13 cellular contexts compared by ENCODE assay signal in the genomic region with DNA sequence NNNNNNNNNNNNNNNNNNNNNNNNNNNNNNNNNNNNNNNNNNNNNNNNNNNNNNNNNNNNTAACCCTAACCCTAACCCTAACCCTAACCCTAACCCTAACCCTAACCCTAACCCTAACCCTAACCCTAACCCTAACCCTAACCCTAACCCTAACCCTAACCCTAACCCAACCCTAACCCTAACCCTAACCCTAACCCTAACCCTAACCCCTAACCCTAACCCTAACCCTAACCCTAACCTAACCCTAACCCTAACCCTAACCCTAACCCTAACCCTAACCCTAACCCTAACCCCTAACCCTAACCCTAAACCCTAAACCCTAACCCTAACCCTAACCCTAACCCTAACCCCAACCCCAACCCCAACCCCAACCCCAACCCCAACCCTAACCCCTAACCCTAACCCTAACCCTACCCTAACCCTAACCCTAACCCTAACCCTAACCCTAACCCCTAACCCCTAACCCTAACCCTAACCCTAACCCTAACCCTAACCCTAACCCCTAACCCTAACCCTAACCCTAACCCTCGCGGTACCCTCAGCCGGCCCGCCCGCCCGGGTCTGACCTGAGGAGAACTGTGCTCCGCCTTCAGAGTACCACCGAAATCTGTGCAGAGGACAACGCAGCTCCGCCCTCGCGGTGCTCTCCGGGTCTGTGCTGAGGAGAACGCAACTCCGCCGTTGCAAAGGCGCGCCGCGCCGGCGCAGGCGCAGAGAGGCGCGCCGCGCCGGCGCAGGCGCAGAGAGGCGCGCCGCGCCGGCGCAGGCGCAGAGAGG. TPM values are rescaled to one million over a fixed set of nuclear protein-coding genes. Genes with fewer than 3 reads are reported as not detected.
DNase-seq lines count a peak whose midpoint lies in the region; ATAC-seq, FAIRE-seq and TF ChIP-seq lines count a peak whose summit lies in the region.
"Not testable (repeated sequence)": the region's sequence is repeated elsewhere in the genome, so short reads cannot be mapped to it uniquely, and the experiment has no call there.
"Had no signal": no experiment of that assay in that cellular context is flagged by ENCODE, and none has a peak within 500 bp of the region (broad histone marks: within the 10 kb centered on the region; RNA-seq: fewer than 3 reads in every experiment).

No MANE protein-coding gene starts in this region.

- ATAC-seq in A549 (peak; percentile 50 to 61; a peak in 4 of 6 replicates), T-cell (replicated peaks in 1 of 4) (peak; percentile 50 to 73 (median 68)), foreskin keratinocyte (peak; percentile 34)
- ATAC-seq in activated CD8-positive, alpha-beta memory T cell treated with anti-CD3 and anti-CD28 coated beads, Interleukin-2, amount 10 ng/mL, durations not matched to agents 7 days and 5 days: peak; percentile 51
- peak; percentile 60 to 72 for ATAC-seq in activated naive CD4-positive, alpha-beta T cell treated with anti-CD3 and anti-CD28 coated beads, Interleukin-2, amount 50 U/mL, for 72 hours
- ATAC-seq in stimulated activated naive CD8-positive, alpha-beta T cell treated with anti-CD3 and anti-CD28 coated beads, Interleukin-15, Interleukin-2, amounts not matched to agents 100 U/mL and 50 U/mL, for 24 hours: not testable (repeated sequence)

- not testable (repeated sequence) for H3K4me2 ChIP-seq in A549

- H3K9me3 Mint-ChIP-seq in T-cell; activated CD8-positive, alpha-beta memory T cell treated with anti-CD3 and anti-CD28 coated beads, Interleukin-2, amount 10 ng/mL, durations not matched to agents 7 days and 5 days (ENCODE audit: low read depth); activated naive CD4-positive, alpha-beta T cell treated with anti-CD3 and anti-CD28 coated beads, Interleukin-2, amount 50 U/mL, for 72 hours: not testable (repeated sequence)

- H3K27me3 Mint-ChIP-seq in T-cell; activated CD8-positive, alpha-beta memory T cell treated with anti-CD3 and anti-CD28 coated beads, Interleukin-2, amount 10 ng/mL, durations not matched to agents 7 days and 5 days: not testable (repeated sequence)

- not testable (repeated sequence) for H3K27ac ChIP-seq in A549; foreskin keratinocyte; liver (ENCODE audit: low read depth in 1 of 2, low read length in 2 of 2)

- not testable (repeated sequence) for H3K4me1 ChIP-seq in A549; foreskin keratinocyte; liver (ENCODE audit: control insufficient read depth in 4 of 4, insufficient read depth in 4 of 4, low read length in 3 of 4)

- no CpG with 5 or more reads among the region's 37 CpGs for WGBS in A549 (ENCODE audit: missing lambda C conversion rate)
- 60% methylated on average over 23 of the region's 37 CpGs for WGBS in liver

- CTCF ChIA-PET in A549 (lab: Yijun Ruan, JAX); T-cell (lab: Charles Lee); activated CD8-positive, alpha-beta memory T cell treated with anti-CD3 and anti-CD28 coated beads, Interleukin-2, amount 10 ng/mL, durations not matched to agents 7 days and 5 days (lab: Charles Lee): not testable (repeated sequence)

- DNase-seq in A549 (ENCODE audit: low read depth in 1 of 2, low spot score in 1 of 2); foreskin keratinocyte: not testable (repeated sequence)
- DNase-seq in T-cell (peak in 21 of 34 experiments; percentile 0 to 20 (median 5)), posterior cingulate gyrus (peak in 8 of 10 donors; percentile 2 to 79 (median 16))
- DNase-seq in activated CD8-positive, alpha-beta memory T cell treated with anti-CD3 and anti-CD28 coated beads, Interleukin-2, amount 10 ng/mL, durations not matched to agents 7 days and 5 days: peak; percentile 41
- peak; percentile 57 to 59 for DNase-seq in activated naive CD4-positive, alpha-beta T cell treated with anti-CD3 and anti-CD28 coated beads, Interleukin-2, amount 50 U/mL, for 72 hours (ENCODE audit: low spot score in 2 of 2)
- peak; percentile 25 for DNase-seq in stimulated activated naive CD8-positive, alpha-beta T cell treated with anti-CD3 and anti-CD28 coated beads, Interleukin-15, Interleukin-2, amounts not matched to agents 100 U/mL and 50 U/mL, for 24 hours

- not testable (repeated sequence) for H3K9ac ChIP-seq in liver (ENCODE audit: low read depth in 1 of 2, low read length in 2 of 2)

- not testable (repeated sequence) for H3K36me3 Mint-ChIP-seq in T-cell; activated CD8-positive, alpha-beta memory T cell treated with anti-CD3 and anti-CD28 coated beads, Interleukin-2, amount 10 ng/mL, durations not matched to agents 7 days and 5 days; activated naive CD4-positive, alpha-beta T cell treated with anti-CD3 and anti-CD28 coated beads, Interleukin-2, amount 50 U/mL, for 72 hours

- not testable (repeated sequence) for H3K4me3 Mint-ChIP-seq in T-cell; activated CD8-positive, alpha-beta memory T cell treated with anti-CD3 and anti-CD28 coated beads, Interleukin-2, amount 10 ng/mL, durations not matched to agents 7 days and 5 days

- H3K27me3 ChIP-seq in foreskin keratinocyte; liver (ENCODE audit: control insufficient read depth in 4 of 4, insufficient read depth in 4 of 4, low read length in 3 of 4): not testable (repeated sequence)

- TF ChIP-seq EP300 in A549 (IDR thresholded peaks at IDR 0.05): not testable (repeated sequence)

- not testable (repeated sequence) for TF ChIP-seq POLR2A in A549 (IDR thresholded peaks at IDR 0.05; ENCODE audit: low read length)

- intact Hi-C loops in posterior cingulate gyrus (cut with DNase I): not testable (repeated sequence)

- TF ChIP-seq RAD21 in A549 (conservative IDR thresholded peaks at IDR 0.05 in 1 of 2, IDR thresholded peaks at IDR 0.05 in 1 of 2); liver (IDR thresholded peaks at IDR 0.05): not testable (repeated sequence)

- FAIRE-seq in A549 (lab: Jason Lieb, UNC): not testable (repeated sequence)

- H3K9me3 ChIP-seq in A549; liver (ENCODE audit: control insufficient read depth in 4 of 4, low read length in 3 of 4): not testable (repeated sequence)

- not testable (repeated sequence) for H3K27ac Mint-ChIP-seq in T-cell; activated CD8-positive, alpha-beta memory T cell treated with anti-CD3 and anti-CD28 coated beads, Interleukin-2, amount 10 ng/mL, durations not matched to agents 7 days and 5 days; activated naive CD4-positive, alpha-beta T cell treated with anti-CD3 and anti-CD28 coated beads, Interleukin-2, amount 50 U/mL, for 72 hours

- not testable (repeated sequence) for H3K4me1 Mint-ChIP-seq in T-cell; activated CD8-positive, alpha-beta memory T cell treated with anti-CD3 and anti-CD28 coated beads, Interleukin-2, amount 10 ng/mL, durations not matched to agents 7 days and 5 days

- H3K36me3 ChIP-seq in liver (ENCODE audit: control insufficient read depth in 4 of 4, insufficient read depth in 3 of 4, low read depth in 1 of 4, low read length in 3 of 4): not testable (repeated sequence)

- POLR2A ChIA-PET in A549 (lab: Yijun Ruan, JAX); T-cell (lab: Charles Lee): not testable (repeated sequence)

- not testable (repeated sequence) for TF ChIP-seq CTCF in A549 (IDR thresholded peaks at IDR 0.05); foreskin keratinocyte (conservative IDR thresholded peaks at IDR 0.05); liver (IDR thresholded peaks at IDR 0.05; ENCODE audit: low read depth, low read length, missing input control)

- H3K4me3 ChIP-seq in A549; liver (ENCODE audit: low read depth in 1 of 3, low read length in 3 of 3): not testable (repeated sequence)

TF ChIP-seq in liver, 16 proteins besides CTCF, POLR2A, EP300 and RAD21:
- TF ChIP-seq NR2F2 (IDR thresholded peaks at IDR 0.05): peak; percentile 37
- TF ChIP-seq, protein P1, sequence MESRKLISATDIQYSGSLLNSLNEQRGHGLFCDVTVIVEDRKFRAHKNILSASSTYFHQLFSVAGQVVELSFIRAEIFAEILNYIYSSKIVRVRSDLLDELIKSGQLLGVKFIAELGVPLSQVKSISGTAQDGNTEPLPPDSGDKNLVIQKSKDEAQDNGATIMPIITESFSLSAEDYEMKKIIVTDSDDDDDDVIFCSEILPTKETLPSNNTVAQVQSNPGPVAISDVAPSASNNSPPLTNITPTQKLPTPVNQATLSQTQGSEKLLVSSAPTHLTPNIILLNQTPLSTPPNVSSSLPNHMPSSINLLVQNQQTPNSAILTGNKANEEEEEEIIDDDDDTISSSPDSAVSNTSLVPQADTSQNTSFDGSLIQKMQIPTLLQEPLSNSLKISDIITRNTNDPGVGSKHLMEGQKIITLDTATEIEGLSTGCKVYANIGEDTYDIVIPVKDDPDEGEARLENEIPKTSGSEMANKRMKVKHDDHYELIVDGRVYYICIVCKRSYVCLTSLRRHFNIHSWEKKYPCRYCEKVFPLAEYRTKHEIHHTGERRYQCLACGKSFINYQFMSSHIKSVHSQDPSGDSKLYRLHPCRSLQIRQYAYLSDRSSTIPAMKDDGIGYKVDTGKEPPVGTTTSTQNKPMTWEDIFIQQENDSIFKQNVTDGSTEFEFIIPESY (IDR thresholded peaks at IDR 0.05): peak; percentile 51

RNA-seq across cellular contexts. Expression of gene OR4F5, which starts 55.1 kb away (rescaled TPM):
- polyA plus RNA-seq in A549 (2011; rRNA removed) (not detected in 2 replicates), A549 (2017; fragmentation: RNase III; extraction: RNeasy Plus Mini Kit Qiagen cat#74134 plus additional on column Dnase treatment) (not detected in 3 replicates), foreskin keratinocyte (not detected in 2 replicates), liver (not detected)
- not detected in 2 replicates for polyA plus RNA-seq in A549 (2012; cell fraction: cytosol; rRNA removed)
- not detected in 2 replicates for polyA plus RNA-seq in A549 (2012; cell fraction: nucleus; rRNA removed)
- not detected in 2 replicates for polyA minus RNA-seq in A549 (2011; rRNA and poly(A)+ RNA removed)
- total RNA-seq in T-cell (not detected), foreskin keratinocyte (not detected in 2 replicates), liver (not detected)
- total RNA-seq in activated CD8-positive, alpha-beta memory T cell treated with anti-CD3 and anti-CD28 coated beads, Interleukin-2, amount 10 ng/mL, durations not matched to agents 7 days and 5 days: not detected
- not detected for total RNA-seq in activated naive CD4-positive, alpha-beta T cell treated with anti-CD3 and anti-CD28 coated beads, Interleukin-2, amount 50 U/mL, for 72 hours
- total RNA-seq: astrocyte, epithelial cell of proximal tubule, MCF 10A, osteoblast, Peyer's patch had no signal
